ENCODE assay signal across 9 cellular contexts in the genomic region with DNA sequence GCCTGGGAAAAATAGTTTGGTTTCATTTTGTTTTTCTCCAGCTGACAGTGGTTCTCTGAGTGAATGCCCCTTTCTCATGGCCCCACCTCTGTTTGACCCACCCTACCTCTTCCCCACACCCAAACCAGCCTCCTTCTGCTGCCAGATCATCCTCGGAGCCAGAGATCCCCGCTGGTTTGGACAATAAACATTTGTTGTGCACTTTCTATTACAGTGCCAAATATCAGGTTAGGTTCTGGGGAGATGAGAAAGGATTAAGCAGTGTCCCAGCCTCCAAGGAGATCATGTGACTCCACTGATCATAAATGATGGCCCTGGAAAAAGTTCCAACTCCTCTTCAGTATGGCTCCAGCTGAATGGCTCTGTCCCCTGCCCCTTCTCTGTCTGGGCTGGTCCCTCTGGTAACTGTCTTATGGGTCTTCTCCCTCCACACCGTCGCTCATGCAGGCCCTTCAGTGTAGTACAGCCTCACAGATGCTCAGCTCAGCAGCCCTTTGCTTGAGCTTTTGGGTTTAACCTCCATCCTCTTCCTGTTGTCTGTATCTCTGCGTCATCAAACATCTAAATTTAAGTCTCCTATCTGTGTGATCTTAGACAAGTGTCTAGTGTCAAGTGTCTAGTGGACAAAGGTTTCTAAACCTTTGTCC. TPM values are rescaled to one million over a fixed set of nuclear protein-coding genes. Genes with fewer than 3 reads are reported as not detected.
DNase-seq lines count a peak whose midpoint lies in the region; ATAC-seq, FAIRE-seq and TF ChIP-seq lines count a peak whose summit lies in the region.
"Had no signal": no experiment of that assay in that cellular context is flagged by ENCODE, and none has a peak within 500 bp of the region (broad histone marks: within the 10 kb centered on the region; RNA-seq: fewer than 3 reads in every experiment).

No MANE protein-coding gene starts in this region.

- peak overlapping the region; percentile 35; the same call in 1 of the 2 replicates for H3K18ac ChIP-seq in H1 (ENCODE audit: extremely low read depth, low read length)

- peak overlapping the region; percentile 73 for H2BK120ac ChIP-seq in H1 (replicated peaks; ENCODE audit: low read depth, low read length)

- H3K9me3 ChIP-seq in H1 (ENCODE audit: insufficient read depth in 2 of 2, low read depth in 1 of 2, low read length in 1 of 2) (no peaks in the 10 kb centered on the region), skeletal muscle tissue (ENCODE audit: control insufficient read depth in 3 of 3, low read length in 3 of 3) (no peaks in the 10 kb centered on the region)

- H4K5ac ChIP-seq in H1 (ENCODE audit: insufficient read length, low read depth, low read length): no peak overlapping the region

- WGBS in H1 (ENCODE audit: extremely low coverage in 1 of 2, insufficient coverage in 1 of 2, insufficient read length in 1 of 2, insufficient replicate concordance in 2 of 2, low coverage in 1 of 2, low lambda C conversion rate in 2 of 2, missing lambda C conversion rate in 1 of 2), 2 experiments: 90% methylated on average over 5 of the region's 5 CpGs; no CpG with 5 or more reads in 1 of the 2 experiments

- H3K4me2 ChIP-seq in H1 (ENCODE audit: insufficient read depth in 1 of 2, low read depth in 2 of 2, low read length in 2 of 2): no peak overlapping the region

- H2AFZ ChIP-seq in H1 (ENCODE audit: low read length): no peak overlapping the region

- no peak overlapping the region for H2AK5ac ChIP-seq in H1 (ENCODE audit: low read depth, low read length)

- peak overlapping the region; percentile 40 for H2BK15ac ChIP-seq in H1 (ENCODE audit: low read length)

- no peak overlapping the region for H3K14ac ChIP-seq in H1 (ENCODE audit: insufficient read length)

- H3K4ac ChIP-seq in H1 (replicated peaks; ENCODE audit: insufficient read length, low read depth, low read length): peak overlapping the region; percentile 44

- H3K27ac ChIP-seq in H1 (ENCODE audit: low read depth, low read length): no peak overlapping the region
- peak overlapping the region; percentile 62 for H3K27ac ChIP-seq in skeletal muscle tissue (ENCODE audit: low read depth, low read length)

- no peak for TF ChIP-seq POLR2A in H1 (IDR thresholded peaks at IDR 0.05; ENCODE audit: control extremely low read depth in 1 of 2, low read depth in 2 of 2, low read length in 2 of 2)

- no peak overlapping the region for H3K56ac ChIP-seq in H1 (replicated peaks; ENCODE audit: insufficient read length, low read depth, low read length)

- no peak for TF ChIP-seq RAD21 in H1 (IDR thresholded peaks at IDR 0.05 in 1 of 2, conservative IDR thresholded peaks at IDR 0.05 in 1 of 2; ENCODE audit: low read depth in 2 of 2, low read length in 2 of 2)

- in situ Hi-C loops in GM13976 (cut with MboI; ENCODE audit: low sequenced_read_pairs, unreplicated experiment): no loop called here

- H3K79me2 ChIP-seq in H1 (ENCODE audit: control insufficient read depth in 1 of 2, insufficient read depth in 2 of 2, low read length in 2 of 2): no peaks in the 10 kb centered on the region

- DNase-seq in T-helper 9 cell: peak; percentile 59
- no peak for DNase-seq in H1 (ENCODE audit: low read depth in 1 of 2, low spot score in 2 of 2)
- no peak for DNase-seq in cerebellar cortex (ENCODE audit: low spot score)
- DNase-seq in GM13976 (ENCODE audit: low spot score): no peak
- no peak for DNase-seq in amniotic stem cell (lab: John Stamatoyannopoulos, UW)
- DNase-seq: HCEC 1CT had no signal

- peak overlapping the region; percentile 87 for H2BK20ac ChIP-seq in H1 (ENCODE audit: low read length)

- CTCF ChIA-PET in H1 (lab: Charles Lee; ENCODE audit: partially characterized antibody): interaction anchor here (1.2 kb wide), 1 partner anchor 11 kb away, joined by 4 read pairs; no protein-coding TSS in a partner anchor

- peak overlapping the region; percentile 18; the same call in 1 of the 2 replicates for H2BK12ac ChIP-seq in H1 (ENCODE audit: low read depth, low read length)

- no peak for TF ChIP-seq EP300 in H1 (IDR thresholded peaks at IDR 0.05; ENCODE audit: borderline replicate concordance in 1 of 2, low read depth in 2 of 2, low read length in 2 of 2)

- peak overlapping the region; percentile 63; the same call in 1 of the 2 replicates for H2BK5ac ChIP-seq in H1 (ENCODE audit: low read depth, low read length)

- H3K27me3 ChIP-seq in H1 (replicated peaks in 1 of 4; ENCODE audit: control insufficient read depth in 3 of 4, extremely low read depth in 1 of 4, insufficient read depth in 3 of 4, low read length in 3 of 4) (no peaks in the 10 kb centered on the region), skeletal muscle tissue (ENCODE audit: control insufficient read depth in 3 of 3, insufficient read depth in 3 of 3, low read length in 3 of 3) (no peaks in the 10 kb centered on the region)

- H4K8ac ChIP-seq in H1 (ENCODE audit: extremely low read depth, insufficient read depth, low read length): no peak overlapping the region

- H3K9ac ChIP-seq in H1 (replicated peaks in 1 of 4; ENCODE audit: extremely low read depth in 1 of 4, low read depth in 3 of 4, low read length in 3 of 4) (no peak overlapping the region), skeletal muscle tissue (ENCODE audit: low read depth in 1 of 3, low read length in 3 of 3) (peak overlapping the region in 2 of 3 donors; percentile 32 to 38)

- no peaks in the 10 kb centered on the region for H3K36me3 ChIP-seq in H1 (ENCODE audit: control insufficient read depth in 2 of 4, insufficient read depth in 4 of 4, low read length in 3 of 4)
- no peaks in the 10 kb centered on the region for H3K36me3 ChIP-seq in skeletal muscle tissue (ENCODE audit: control insufficient read depth in 3 of 3, insufficient read depth in 3 of 3, low read length in 3 of 3)

- H4K91ac ChIP-seq in H1 (replicated peaks; ENCODE audit: insufficient read length, low read length): peak overlapping the region; percentile 75

- H3K4me1 ChIP-seq in H1 (replicated peaks in 1 of 4; ENCODE audit: control insufficient read depth in 3 of 4, insufficient read depth in 4 of 4, low read length in 3 of 4): peaks cover 1 to 13% (median 8%) of the 10 kb centered on the region in 4 experiments
- peaks cover 17 to 29% (median 27%) of the 10 kb centered on the region in 3 donors for H3K4me1 ChIP-seq in skeletal muscle tissue (ENCODE audit: control insufficient read depth in 3 of 3, insufficient read depth in 3 of 3, low read length in 3 of 3)

- POLR2A ChIA-PET in H1 (lab: Charles Lee; ENCODE audit: partially characterized antibody): interaction anchor here (1.1 to 1.6 kb wide), 2 partner anchors 7 to 10 kb away, joined by 3 to 9 read pairs; no protein-coding TSS in a partner anchor

- ATAC-seq in GM18519 (IDR thresholded peaks at IDR 0.05; ENCODE audit: low FRiP score, unreplicated experiment) (peak; percentile 26), HG03025 (IDR thresholded peaks at IDR 0.05; ENCODE audit: low FRiP score, unreplicated experiment) (no peak)

- H3K23ac ChIP-seq in H1 (ENCODE audit: insufficient read length): no peak overlapping the region

- H3K79me1 ChIP-seq in H1 (ENCODE audit: low read depth, low read length): no peaks in the 10 kb centered on the region

- no peaks in the 10 kb centered on the region for H4K20me1 ChIP-seq in H1 (replicated peaks in 1 of 2; ENCODE audit: control insufficient read depth in 1 of 2, insufficient read depth in 2 of 2, low read length in 2 of 2)

- no peak for FAIRE-seq in H1 (lab: Jason Lieb, UNC)

- H3K4me3 ChIP-seq in H1 (ENCODE audit: extremely low read depth in 1 of 4, insufficient read depth in 2 of 4, low read depth in 3 of 4, low read length in 4 of 4): no peak overlapping the region
- peak overlapping the region in 1 of 3 donors; percentile 15 for H3K4me3 ChIP-seq in skeletal muscle tissue (ENCODE audit: low read length in 3 of 3)

- no peak for TF ChIP-seq CTCF in H1 (IDR thresholded peaks at IDR 0.05; ENCODE audit: control extremely low read depth in 1 of 3, insufficient read depth in 1 of 3, low read depth in 1 of 3, low read length in 3 of 3)
- no peak for TF ChIP-seq CTCF in GM13976 (IDR thresholded peaks at IDR 0.05; ENCODE audit: borderline replicate concordance, control extremely low read depth, extremely low read depth, insufficient read depth, missing control alignments)

- peaks cover 3% of the 10 kb centered on the region for H3K23me2 ChIP-seq in H1 (ENCODE audit: low read depth, low read length)

TF ChIP-seq in H1, 55 proteins besides CTCF, POLR2A, EP300 and RAD21 (continues in another document):
- TF ChIP-seq POLR2AphosphoS5 (IDR thresholded peaks at IDR 0.05; ENCODE audit: low read depth, low read length) (no peak), ZNF274 (IDR thresholded peaks at IDR 0.05; ENCODE audit: borderline replicate concordance, extremely low read depth, low read length) (no peak), CBX8 (IDR thresholded peaks at IDR 0.05; ENCODE audit: borderline replicate concordance, low read depth, low read length) (no peak)
- TF ChIP-seq, protein P1, sequence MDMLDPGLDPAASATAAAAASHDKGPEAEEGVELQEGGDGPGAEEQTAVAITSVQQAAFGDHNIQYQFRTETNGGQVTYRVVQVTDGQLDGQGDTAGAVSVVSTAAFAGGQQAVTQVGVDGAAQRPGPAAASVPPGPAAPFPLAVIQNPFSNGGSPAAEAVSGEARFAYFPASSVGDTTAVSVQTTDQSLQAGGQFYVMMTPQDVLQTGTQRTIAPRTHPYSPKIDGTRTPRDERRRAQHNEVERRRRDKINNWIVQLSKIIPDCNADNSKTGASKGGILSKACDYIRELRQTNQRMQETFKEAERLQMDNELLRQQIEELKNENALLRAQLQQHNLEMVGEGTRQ (IDR thresholded peaks at IDR 0.05; ENCODE audit: low read length): no peak

RNA-seq across cellular contexts. Expression of a gene that starts 17.1 kb away (rescaled TPM):
- 17.3 and 20.0 TPM in 2 replicates for total RNA-seq in H1 (2021; fragmentation: NEBNext Ultra II Directional; extraction: Animal tissue kit (Norgen Biotek cat#: 25700))
- polyA plus RNA-seq in H1 (2011; rRNA removed): 6.1 and 8.1 TPM in 2 replicates
- 10.5 TPM for polyA plus RNA-seq in H1 (2011; cell fraction: cytosol; rRNA removed)
- 6.2 TPM for polyA plus RNA-seq in H1 (2011; cell fraction: nucleus; rRNA removed)
- polyA plus RNA-seq in H1 (2012, experiment 1 of 2): 10.7 to 16.0 TPM (median 12.9 TPM) in 4 replicates
- polyA plus RNA-seq in H1 (2012, experiment 2 of 2): 4.4 TPM
- polyA plus RNA-seq in H1 (2013, experiment 1 of 2): 11.4 TPM
- 11.6 TPM for polyA plus RNA-seq in H1 (2013, experiment 2 of 2)
- 6.2 and 8.8 TPM in 2 replicates for polyA minus RNA-seq in H1 (2011; rRNA and poly(A)+ RNA removed)
- 8.2 TPM for polyA minus RNA-seq in H1 (2011; cell fraction: cytosol; rRNA and poly(A)+ RNA removed)
- polyA minus RNA-seq in H1 (2011; cell fraction: nucleus; rRNA and poly(A)+ RNA removed): 8.8 TPM
- total RNA-seq in skeletal muscle tissue: 11.5 TPM

RNA-seq across cellular contexts. Expression of a gene that starts 44.3 kb away (rescaled TPM):
- total RNA-seq in H1 (2021; fragmentation: NEBNext Ultra II Directional; extraction: Animal tissue kit (Norgen Biotek cat#: 25700)): 63.5 and 66.8 TPM in 2 replicates
- polyA plus RNA-seq in H1 (2011; rRNA removed): 53.5 and 93.8 TPM in 2 replicates
- polyA plus RNA-seq in H1 (2011; cell fraction: cytosol; rRNA removed): 58.9 TPM
- polyA plus RNA-seq in H1 (2011; cell fraction: nucleus; rRNA removed): 23.5 TPM
- 56.9 to 68.1 TPM (median 58.4 TPM) in 4 replicates for polyA plus RNA-seq in H1 (2012, experiment 1 of 2)
- polyA plus RNA-seq in H1 (2012, experiment 2 of 2): 26.8 TPM
- polyA plus RNA-seq in H1 (2013, experiment 1 of 2): 31.2 TPM
- polyA plus RNA-seq in H1 (2013, experiment 2 of 2): 29.8 TPM
- 100 and 149 TPM in 2 replicates for polyA minus RNA-seq in H1 (2011; rRNA and poly(A)+ RNA removed)
- polyA minus RNA-seq in H1 (2011; cell fraction: cytosol; rRNA and poly(A)+ RNA removed): 53.1 TPM
- polyA minus RNA-seq in H1 (2011; cell fraction: nucleus; rRNA and poly(A)+ RNA removed): 25.0 TPM
- total RNA-seq in skeletal muscle tissue: 3.1 TPM

Comparison
In these comparisons a context has a peak if more than half of its experiments do, and no peak if none do; other contexts are left out.
1. H3K9ac ChIP-seq: peak in skeletal muscle tissue (2 of 3); none in H1 (0 of 4).
2. RNA of a gene that starts 44.3 kb away (total RNA-seq): 63.5 to 66.8 TPM in H1; 3.1 TPM in skeletal muscle tissue (single experiment); every median in the first group is over 10 times any median in the second.